In genomic region chr2:240501531-240501991, GRCh38 we compare ENCODE assay signal across 25 cellular contexts. TPM values are rescaled to one million over a fixed set of nuclear protein-coding genes. Genes with fewer than 3 reads are reported as not detected.
A peak's percentile ranks its signal among the peaks of the same experiment; 100 is the strongest.
DNase-seq lines count a peak whose midpoint lies in the region; ATAC-seq, FAIRE-seq and TF ChIP-seq lines count a peak whose summit lies in the region.
"Had no signal": no experiment of that assay in that cellular context is flagged by ENCODE, and none has a peak within 500 bp of the region (broad histone marks: within the 10 kb centered on the region; RNA-seq: fewer than 3 reads in every experiment).

No MANE protein-coding gene starts in this region.

- H3K4me3 ChIP-seq in left ventricle myocardium inferior: no peak overlapping the region
- no peak overlapping the region for H3K4me3 ChIP-seq in right cardiac atrium (ENCODE audit: low read length)
- H3K4me3 ChIP-seq in H1 (ENCODE audit: extremely low read depth in 1 of 4, insufficient read depth in 2 of 4, low read depth in 3 of 4, low read length in 4 of 4): no peak overlapping the region
- no peak overlapping the region for H3K4me3 ChIP-seq in neuronal stem cell (ENCODE audit: low read length in 2 of 2)
- no peak overlapping the region for H3K4me3 ChIP-seq in stomach
- H3K4me3 ChIP-seq: upper lobe of left lung had no signal

- peak; percentile 12 for DNase-seq in left ventricle myocardium inferior
- DNase-seq in right cardiac atrium: no peak
- DNase-seq in H1 (ENCODE audit: low read depth in 1 of 2, low spot score in 2 of 2): no peak
- DNase-seq in neuronal stem cell (ENCODE audit: low spot score): no peak
- peak; percentile 17 for DNase-seq in stomach
- no peak for DNase-seq in DMS153 (lab: John Stamatoyannopoulos, UW)
- DNase-seq: activated CD4-positive, alpha-beta T cell treated with anti-CD3 and anti-CD28 coated beads for 1 hour; activated naive CD4-positive, alpha-beta T cell treated with anti-CD3 and anti-CD28 coated beads, Interleukin-2, amount 50 U/mL, for 16 hours; amniotic stem cell; effector CD8-positive, alpha-beta T cell; HFFc6; mesendoderm; NCI-H1436; NCI-H345; NCI-H748 treated with DMSO at 0.1 percent for 48 hours; small intestine; stimulated activated CD4-positive, alpha-beta T cell treated with anti-CD3 and anti-CD28 coated beads, Interleukin-2, amount 100 ng/mL, for 24 hours; T-helper 17 cell had no signal

- 92% methylated on average over 13 of the region's 13 CpGs for WGBS in right cardiac atrium
- 89% methylated on average over 13 of the region's 13 CpGs; no CpG with 5 or more reads in 1 of the 2 experiments for WGBS in H1 (ENCODE audit: extremely low coverage in 1 of 2, insufficient coverage in 1 of 2, insufficient read length in 1 of 2, insufficient replicate concordance in 2 of 2, low coverage in 1 of 2, low lambda C conversion rate in 2 of 2, missing lambda C conversion rate in 1 of 2), 2 experiments
- no CpG with 5 or more reads among the region's 13 CpGs for WGBS in neuronal stem cell (ENCODE audit: extremely low coverage in 2 of 2, insufficient read length in 2 of 2, insufficient replicate concordance in 1 of 2), 2 donors
- 87 to 96% (median 88%) methylated on average over 8 to 13 of the region's 13 CpGs for WGBS in stomach, 5 donors

- no peak overlapping the region for H4K5ac ChIP-seq in H1 (ENCODE audit: insufficient read length, low read depth, low read length)

- no peak for FAIRE-seq in H1 (lab: Jason Lieb, UNC)
- FAIRE-seq: colon, small intestine had no signal

- H2BK20ac ChIP-seq in H1 (ENCODE audit: low read length): no peak overlapping the region

- H2AFZ ChIP-seq in H1 (ENCODE audit: low read length): no peak overlapping the region
- H2AFZ ChIP-seq in neuronal stem cell (ENCODE audit: low read length): no peak overlapping the region

- TF ChIP-seq CTCF in left ventricle myocardium inferior (IDR thresholded peaks at IDR 0.05; ENCODE audit: borderline replicate concordance) (no peak), H1 (IDR thresholded peaks at IDR 0.05; ENCODE audit: control extremely low read depth in 1 of 3, insufficient read depth in 1 of 3, low read depth in 1 of 3, low read length in 3 of 3) (no peak), stomach (IDR thresholded peaks at IDR 0.05) (no peak)

- H3K56ac ChIP-seq in H1 (replicated peaks; ENCODE audit: insufficient read length, low read depth, low read length): no peak overlapping the region

- H3K9ac ChIP-seq in H1 (replicated peaks in 1 of 4; ENCODE audit: extremely low read depth in 1 of 4, low read depth in 3 of 4, low read length in 3 of 4): no peak overlapping the region
- no peak overlapping the region for H3K9ac ChIP-seq in neuronal stem cell (ENCODE audit: low read depth, low read length, poor library complexity)

- H4K91ac ChIP-seq in H1 (replicated peaks; ENCODE audit: insufficient read length, low read length) (no peak overlapping the region), neuronal stem cell (ENCODE audit: low read depth, low read length, poor library complexity) (no peak overlapping the region)

- H3K4me1 ChIP-seq in left ventricle myocardium inferior (no peaks in the 10 kb centered on the region), right cardiac atrium (ENCODE audit: control insufficient read depth, insufficient read depth, low read length) (no peaks in the 10 kb centered on the region), H1 (replicated peaks in 1 of 4; ENCODE audit: control insufficient read depth in 3 of 4, insufficient read depth in 4 of 4, low read length in 3 of 4) (no peaks in the 10 kb centered on the region), neuronal stem cell (ENCODE audit: control insufficient read depth in 2 of 2, insufficient read depth in 1 of 2, low read depth in 1 of 2, low read length in 2 of 2) (no peaks in the 10 kb centered on the region), stomach (no peaks in the 10 kb centered on the region)
- H3K4me1 ChIP-seq: Caco-2, upper lobe of left lung had no signal

- H3K23ac ChIP-seq in H1 (ENCODE audit: insufficient read length) (no peak overlapping the region), neuronal stem cell (ENCODE audit: low read depth, low read length, poor library complexity) (peak overlapping the region; percentile 95)

- H2BK15ac ChIP-seq in H1 (ENCODE audit: low read length) (no peak overlapping the region), neuronal stem cell (ENCODE audit: low read length) (peak overlapping the region; percentile 55)

- H3K4ac ChIP-seq in H1 (replicated peaks; ENCODE audit: insufficient read length, low read depth, low read length) (no peak overlapping the region), neuronal stem cell (ENCODE audit: low read length) (no peak overlapping the region)

- no peaks in the 10 kb centered on the region for H3K79me2 ChIP-seq in H1 (ENCODE audit: control insufficient read depth in 1 of 2, insufficient read depth in 2 of 2, low read length in 2 of 2)

- H3K4me2 ChIP-seq in H1 (ENCODE audit: insufficient read depth in 1 of 2, low read depth in 2 of 2, low read length in 2 of 2) (no peak overlapping the region), neuronal stem cell (ENCODE audit: insufficient read depth, low read length, poor library complexity, severe bottlenecking) (no peak overlapping the region)

- ATAC-seq in right cardiac atrium (no peak), GM18517 (IDR thresholded peaks at IDR 0.05; ENCODE audit: unreplicated experiment) (no peak)
- ATAC-seq: T-helper 17 cell had no signal

- H2AK5ac ChIP-seq in H1 (ENCODE audit: low read depth, low read length) (no peak overlapping the region), neuronal stem cell (ENCODE audit: low read depth, low read length) (peak overlapping the region; percentile 56)

- H2BK120ac ChIP-seq in H1 (replicated peaks; ENCODE audit: low read depth, low read length): no peak overlapping the region
- no peak overlapping the region for H2BK120ac ChIP-seq in neuronal stem cell (ENCODE audit: low read depth, low read length)

- H2BK5ac ChIP-seq in H1 (ENCODE audit: low read depth, low read length) (no peak overlapping the region), neuronal stem cell (ENCODE audit: low read length) (peak overlapping the region; percentile 71)

- H3K36me3 ChIP-seq in left ventricle myocardium inferior (peaks cover 6% of the 10 kb centered on the region), H1 (ENCODE audit: control insufficient read depth in 2 of 4, insufficient read depth in 4 of 4, low read length in 3 of 4) (no peaks in the 10 kb centered on the region), neuronal stem cell (replicated peaks in 1 of 2; ENCODE audit: control insufficient read depth in 2 of 2, insufficient read depth in 2 of 2, low read length in 2 of 2) (peaks cover 0 to 44% of the 10 kb centered on the region in 2 donors), stomach (peaks cover 0 to 54% (median 48%) of the 10 kb centered on the region in 4 donors)

- TF ChIP-seq EP300 in H1 (IDR thresholded peaks at IDR 0.05; ENCODE audit: borderline replicate concordance in 1 of 2, low read depth in 2 of 2, low read length in 2 of 2): no peak
- no peak for TF ChIP-seq EP300 in stomach (IDR thresholded peaks at IDR 0.05)

- POLR2A ChIA-PET in H1 (lab: Charles Lee; ENCODE audit: partially characterized antibody): no interaction called here

- H4K8ac ChIP-seq in H1 (ENCODE audit: extremely low read depth, insufficient read depth, low read length): 0 out of 2 replicates have a peak overlapping the region, but pooled peaks have one; percentile 41
- H4K8ac ChIP-seq in neuronal stem cell (ENCODE audit: low read depth, low read length): no peak overlapping the region

- intact Hi-C loops in left ventricle myocardium inferior (cut with micrococcal nuclease): no loop called here
- intact Hi-C loops in right cardiac atrium (cut with DNase I): no loop called here
- intact Hi-C loops in stomach (cut with DNase I; ENCODE audit: low total_unique reads): loop anchor here (10.0 kb wide), 1 partner anchor 203 kb away; no protein-coding TSS in a partner anchor

- H2BK12ac ChIP-seq in H1 (ENCODE audit: low read depth, low read length) (no peak overlapping the region), neuronal stem cell (ENCODE audit: low read length) (peak overlapping the region; percentile 58)

- H3K9me3 ChIP-seq in left ventricle myocardium inferior (replicated peaks) (no peaks in the 10 kb centered on the region), right cardiac atrium (ENCODE audit: control insufficient read depth, low read length) (no peaks in the 10 kb centered on the region), H1 (ENCODE audit: insufficient read depth in 2 of 2, low read depth in 1 of 2, low read length in 1 of 2) (peaks cover 0 to 2% of the 10 kb centered on the region in 2 experiments; a peak in 1 of 4 replicates), neuronal stem cell (replicated peaks in 1 of 2; ENCODE audit: control insufficient read depth in 2 of 2, insufficient read depth in 1 of 2, low read depth in 1 of 2, low read length in 2 of 2) (no peaks in the 10 kb centered on the region), stomach (no peaks in the 10 kb centered on the region)
- H3K9me3 ChIP-seq: Caco-2, neutrophil, upper lobe of left lung had no signal

- no peak overlapping the region for H3K18ac ChIP-seq in H1 (ENCODE audit: extremely low read depth, low read length)
- no peak overlapping the region for H3K18ac ChIP-seq in neuronal stem cell (ENCODE audit: low read length)

- H3K23me2 ChIP-seq in H1 (ENCODE audit: low read depth, low read length): no peaks in the 10 kb centered on the region

- H3K27me3 ChIP-seq in left ventricle myocardium inferior (ENCODE audit: low read depth) (no peaks in the 10 kb centered on the region), right cardiac atrium (ENCODE audit: control insufficient read depth, insufficient read depth) (no peaks in the 10 kb centered on the region), H1 (replicated peaks in 1 of 4; ENCODE audit: control insufficient read depth in 3 of 4, extremely low read depth in 1 of 4, insufficient read depth in 3 of 4, low read length in 3 of 4) (peaks cover 0 to 1% (median 0%) of the 10 kb centered on the region in 4 experiments; a peak in 1 of 7 replicates), neuronal stem cell (ENCODE audit: control insufficient read depth in 3 of 3, insufficient read depth in 3 of 3, low read depth in 1 of 3, low read length in 3 of 3) (no peaks in the 10 kb centered on the region), stomach (no peaks in the 10 kb centered on the region)
- H3K27me3 ChIP-seq: neutrophil, upper lobe of left lung had no signal

- CTCF ChIA-PET in H1 (lab: Charles Lee; ENCODE audit: partially characterized antibody): no interaction called here

- H3K27ac ChIP-seq in left ventricle myocardium inferior (replicated peaks) (no peak overlapping the region), right cardiac atrium (ENCODE audit: low read length) (no peak overlapping the region), H1 (ENCODE audit: low read depth, low read length) (no peak overlapping the region), neuronal stem cell (replicated peaks; ENCODE audit: low read length) (no peak overlapping the region), stomach (no peak overlapping the region)
- H3K27ac ChIP-seq: C4-2B, HL-60, neutrophil, upper lobe of left lung had no signal

- H3K79me1 ChIP-seq in H1 (ENCODE audit: low read depth, low read length): no peaks in the 10 kb centered on the region
- peaks cover 9% of the 10 kb centered on the region for H3K79me1 ChIP-seq in neuronal stem cell (ENCODE audit: low read depth, low read length)

- TF ChIP-seq RAD21 in H1 (IDR thresholded peaks at IDR 0.05 in 1 of 2, conservative IDR thresholded peaks at IDR 0.05 in 1 of 2; ENCODE audit: low read depth in 2 of 2, low read length in 2 of 2): no peak

- peaks cover 0 to 3% of the 10 kb centered on the region in 2 experiments for H4K20me1 ChIP-seq in H1 (replicated peaks in 1 of 2; ENCODE audit: control insufficient read depth in 1 of 2, insufficient read depth in 2 of 2, low read length in 2 of 2)

- TF ChIP-seq POLR2A in H1 (IDR thresholded peaks at IDR 0.05; ENCODE audit: control extremely low read depth in 1 of 2, low read depth in 2 of 2, low read length in 2 of 2) (no peak), stomach (IDR thresholded peaks at IDR 0.05) (no peak)

- H3K14ac ChIP-seq in H1 (ENCODE audit: insufficient read length) (no peak overlapping the region), neuronal stem cell (ENCODE audit: low read length) (peak overlapping the region; percentile 89)

RNA-seq across cellular contexts. Expression of gene ANKMY1, which starts 56.2 kb away (rescaled TPM):
- total RNA-seq in left ventricle myocardium inferior (4.0 TPM), right cardiac atrium (1 to 10 TPM; 7.3 to 8.0 (median 7.6) TPM), stomach (10 to 100 TPM in 4 of 5 donors, 1 to 10 TPM in 1; 8.3 to 79.4 (median 20.4) TPM)
- polyA plus RNA-seq in right cardiac atrium (3.5 TPM), H1 (2011; rRNA removed) (4.8 and 6.4 TPM in 2 replicates), stomach (1 to 10 TPM; 3.1 to 8.4 (median 5.8) TPM)
- 4.5 and 5.4 TPM in 2 replicates for total RNA-seq in H1 (2021; fragmentation: NEBNext Ultra II Directional; extraction: Animal tissue kit (Norgen Biotek cat#: 25700))
- polyA plus RNA-seq in H1 (2011; cell fraction: cytosol; rRNA removed): 5.1 TPM
- 10.3 TPM for polyA plus RNA-seq in H1 (2011; cell fraction: nucleus; rRNA removed)
- polyA plus RNA-seq in H1 (2012, experiment 1 of 2): 3.3 to 4.5 TPM (median 4.0 TPM) in 4 replicates
- 4.1 TPM for polyA plus RNA-seq in H1 (2012, experiment 2 of 2)
- 1.4 TPM for polyA plus RNA-seq in H1 (2013, experiment 1 of 2)
- polyA plus RNA-seq in H1 (2013, experiment 2 of 2): 2.1 TPM
- 8.1 and 10.0 TPM in 2 replicates for polyA minus RNA-seq in H1 (2011; rRNA and poly(A)+ RNA removed)
- polyA minus RNA-seq in H1 (2011; cell fraction: cytosol; rRNA and poly(A)+ RNA removed): 3.9 TPM
- polyA minus RNA-seq in H1 (2011; cell fraction: nucleus; rRNA and poly(A)+ RNA removed): 15.7 TPM
- polyA plus RNA-seq in neuronal stem cell (2013, experiment 1 of 2): 4.1 TPM
- polyA plus RNA-seq in neuronal stem cell (2013, experiment 2 of 2): 4.3 TPM

RNA-seq across cellular contexts. Expression of gene DUSP28, which starts 58.6 kb away (rescaled TPM):
- total RNA-seq in left ventricle myocardium inferior: 19.3 TPM
- 10 to 100 TPM in 3 of 4 donors, 1 to 10 TPM in 1; 9.6 to 14.9 (median 11.7) TPM for total RNA-seq in right cardiac atrium
- 10.9 TPM for polyA plus RNA-seq in right cardiac atrium
- 1.3 and 2.1 TPM in 2 replicates for total RNA-seq in H1 (2021; fragmentation: NEBNext Ultra II Directional; extraction: Animal tissue kit (Norgen Biotek cat#: 25700))
- polyA plus RNA-seq in H1 (2011; rRNA removed): 2.3 and 3.3 TPM in 2 replicates
- polyA plus RNA-seq in H1 (2011; cell fraction: cytosol; rRNA removed): 2.8 TPM
- 2.2 TPM for polyA plus RNA-seq in H1 (2011; cell fraction: nucleus; rRNA removed)
- 1.6 to 2.9 TPM (median 1.9 TPM) in 4 replicates for polyA plus RNA-seq in H1 (2012, experiment 1 of 2)
- polyA plus RNA-seq in H1 (2012, experiment 2 of 2): 2.8 TPM
- polyA plus RNA-seq in H1 (2013, experiment 1 of 2): 1.5 TPM
- polyA plus RNA-seq in H1 (2013, experiment 2 of 2): 1.8 TPM
- 1.1 and 4.7 TPM in 2 replicates for polyA minus RNA-seq in H1 (2011; rRNA and poly(A)+ RNA removed)
- polyA minus RNA-seq in H1 (2011; cell fraction: cytosol; rRNA and poly(A)+ RNA removed): 0.88 TPM
- polyA minus RNA-seq in H1 (2011; cell fraction: nucleus; rRNA and poly(A)+ RNA removed): 7.1 TPM
- polyA plus RNA-seq in neuronal stem cell (2013, experiment 1 of 2): 3.8 TPM
- 3.2 TPM for polyA plus RNA-seq in neuronal stem cell (2013, experiment 2 of 2)
- 10 to 100 TPM in 1 of 5 donors, 1 to 10 TPM in 4; 1.3 to 71.5 (median 2.2) TPM for total RNA-seq in stomach
- 1 to 10 TPM; 2.7 to 7.0 (median 6.7) TPM for polyA plus RNA-seq in stomach

Comparison
In these comparisons a context has a peak if more than half of its experiments do, and no peak if none do; other contexts are left out.
1. DNase-seq: peak in left ventricle myocardium inferior (single experiment) and stomach (single experiment); none in right cardiac atrium (0 of 3), H1 (0 of 2), neuronal stem cell (single experiment) and DMS153 (single experiment).